1 cellular context compared by ENCODE assay signal in genomic region chr7:127651556-127652332, GRCh38.
A peak's percentile ranks its signal among the peaks of the same experiment; 100 is the strongest.
TF ChIP-seq lines count a peak whose summit lies in the region.

Gene SND1, plus strand, starts transcription at chr7:127652194. Its CDS starts 180 bp downstream, at chr7:127652374.

TF ChIP-seq in HepG2, 621 proteins besides CTCF, POLR2A, EP300 and RAD21 (continued from another document and continues in another):
- TF ChIP-seq, protein P1, sequence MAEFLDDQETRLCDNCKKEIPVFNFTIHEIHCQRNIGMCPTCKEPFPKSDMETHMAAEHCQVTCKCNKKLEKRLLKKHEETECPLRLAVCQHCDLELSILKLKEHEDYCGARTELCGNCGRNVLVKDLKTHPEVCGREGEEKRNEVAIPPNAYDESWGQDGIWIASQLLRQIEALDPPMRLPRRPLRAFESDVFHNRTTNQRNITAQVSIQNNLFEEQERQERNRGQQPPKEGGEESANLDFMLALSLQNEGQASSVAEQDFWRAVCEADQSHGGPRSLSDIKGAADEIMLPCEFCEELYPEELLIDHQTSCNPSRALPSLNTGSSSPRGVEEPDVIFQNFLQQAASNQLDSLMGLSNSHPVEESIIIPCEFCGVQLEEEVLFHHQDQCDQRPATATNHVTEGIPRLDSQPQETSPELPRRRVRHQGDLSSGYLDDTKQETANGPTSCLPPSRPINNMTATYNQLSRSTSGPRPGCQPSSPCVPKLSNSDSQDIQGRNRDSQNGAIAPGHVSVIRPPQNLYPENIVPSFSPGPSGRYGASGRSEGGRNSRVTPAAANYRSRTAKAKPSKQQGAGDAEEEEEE (CRISPR knock-in tag; IDR thresholded peaks at IDR 0.05; ENCODE audit: borderline replicate concordance) = no peak
- TF ChIP-seq, protein P2, sequence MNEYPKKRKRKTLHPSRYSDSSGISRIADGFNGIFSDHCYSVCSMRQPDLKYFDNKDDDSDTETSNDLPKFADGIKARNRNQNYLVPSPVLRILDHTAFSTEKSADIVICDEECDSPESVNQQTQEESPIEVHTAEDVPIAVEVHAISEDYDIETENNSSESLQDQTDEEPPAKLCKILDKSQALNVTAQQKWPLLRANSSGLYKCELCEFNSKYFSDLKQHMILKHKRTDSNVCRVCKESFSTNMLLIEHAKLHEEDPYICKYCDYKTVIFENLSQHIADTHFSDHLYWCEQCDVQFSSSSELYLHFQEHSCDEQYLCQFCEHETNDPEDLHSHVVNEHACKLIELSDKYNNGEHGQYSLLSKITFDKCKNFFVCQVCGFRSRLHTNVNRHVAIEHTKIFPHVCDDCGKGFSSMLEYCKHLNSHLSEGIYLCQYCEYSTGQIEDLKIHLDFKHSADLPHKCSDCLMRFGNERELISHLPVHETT (CRISPR knock-in tag; conservative IDR thresholded peaks at IDR 0.05) = peak; percentile 38; the same call in 1 of the 2 replicates
- peak; percentile 89; the same call in 1 of the 2 replicates for TF ChIP-seq THAP8 (CRISPR knock-in tag; IDR thresholded peaks at IDR 0.05; ENCODE audit: borderline replicate concordance)
- TF ChIP-seq ZNF883 (CRISPR knock-in tag; IDR thresholded peaks at IDR 0.05; ENCODE audit: not compliant biosample characterization) = no peak
- no peak for TF ChIP-seq HMGA1 (CRISPR knock-in tag; conservative IDR thresholded peaks at IDR 0.05)
- TF ChIP-seq ZNF768 (CRISPR knock-in tag; IDR thresholded peaks at IDR 0.05) = 0 out of 2 replicates have a peak, but pooled peaks have one; percentile 17
- no peak for TF ChIP-seq ZFP36 (IDR thresholded peaks at IDR 0.05; ENCODE audit: borderline replicate concordance, low read depth, low read length, partially characterized antibody)
- TF ChIP-seq SUZ12 (IDR thresholded peaks at IDR 0.05; ENCODE audit: low read depth, low read length) = peak; percentile 29; the same call in 1 of the 2 replicates
- TF ChIP-seq ZFP37 (CRISPR knock-in tag; IDR thresholded peaks at IDR 0.05; ENCODE audit: borderline replicate concordance) = peak; percentile 48; the same call in 1 of the 2 replicates
- no peak for TF ChIP-seq ZNF17 (CRISPR knock-in tag; IDR thresholded peaks at IDR 0.05)
- no peak for TF ChIP-seq SRSF9 (IDR thresholded peaks at IDR 0.05; ENCODE audit: borderline replicate concordance, insufficient read depth, low read depth, low read length, poor library complexity, severe bottlenecking)
- peak; percentile 78 for TF ChIP-seq HOXA5 (CRISPR knock-in tag; IDR thresholded peaks at IDR 0.05)
- TF ChIP-seq, protein P3, sequence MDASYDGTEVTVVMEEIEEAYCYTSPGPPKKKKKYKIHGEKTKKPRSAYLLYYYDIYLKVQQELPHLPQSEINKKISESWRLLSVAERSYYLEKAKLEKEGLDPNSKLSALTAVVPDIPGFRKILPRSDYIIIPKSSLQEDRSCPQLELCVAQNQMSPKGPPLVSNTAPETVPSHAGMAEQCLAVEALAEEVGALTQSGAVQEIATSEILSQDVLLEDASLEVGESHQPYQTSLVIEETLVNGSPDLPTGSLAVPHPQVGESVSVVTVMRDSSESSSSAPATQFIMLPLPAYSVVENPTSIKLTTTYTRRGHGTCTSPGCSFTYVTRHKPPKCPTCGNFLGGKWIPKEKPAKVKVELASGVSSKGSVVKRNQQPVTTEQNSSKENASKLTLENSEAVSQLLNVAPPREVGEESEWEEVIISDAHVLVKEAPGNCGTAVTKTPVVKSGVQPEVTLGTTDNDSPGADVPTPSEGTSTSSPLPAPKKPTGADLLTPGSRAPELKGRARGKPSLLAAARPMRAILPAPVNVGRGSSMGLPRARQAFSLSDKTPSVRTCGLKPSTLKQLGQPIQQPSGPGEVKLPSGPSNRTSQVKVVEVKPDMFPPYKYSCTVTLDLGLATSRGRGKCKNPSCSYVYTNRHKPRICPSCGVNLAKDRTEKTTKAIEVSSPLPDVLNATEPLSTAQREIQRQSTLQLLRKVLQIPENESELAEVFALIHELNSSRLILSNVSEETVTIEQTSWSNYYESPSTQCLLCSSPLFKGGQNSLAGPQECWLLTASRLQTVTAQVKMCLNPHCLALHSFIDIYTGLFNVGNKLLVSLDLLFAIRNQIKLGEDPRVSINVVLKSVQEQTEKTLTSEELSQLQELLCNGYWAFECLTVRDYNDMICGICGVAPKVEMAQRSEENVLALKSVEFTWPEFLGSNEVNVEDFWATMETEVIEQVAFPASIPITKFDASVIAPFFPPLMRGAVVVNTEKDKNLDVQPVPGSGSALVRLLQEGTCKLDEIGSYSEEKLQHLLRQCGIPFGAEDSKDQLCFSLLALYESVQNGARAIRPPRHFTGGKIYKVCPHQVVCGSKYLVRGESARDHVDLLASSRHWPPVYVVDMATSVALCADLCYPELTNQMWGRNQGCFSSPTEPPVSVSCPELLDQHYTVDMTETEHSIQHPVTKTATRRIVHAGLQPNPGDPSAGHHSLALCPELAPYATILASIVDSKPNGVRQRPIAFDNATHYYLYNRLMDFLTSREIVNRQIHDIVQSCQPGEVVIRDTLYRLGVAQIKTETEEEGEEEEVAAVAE (CRISPR knock-in tag; IDR thresholded peaks at IDR 0.05; ENCODE audit: borderline replicate concordance) = no peak
- TF ChIP-seq, protein P4, sequence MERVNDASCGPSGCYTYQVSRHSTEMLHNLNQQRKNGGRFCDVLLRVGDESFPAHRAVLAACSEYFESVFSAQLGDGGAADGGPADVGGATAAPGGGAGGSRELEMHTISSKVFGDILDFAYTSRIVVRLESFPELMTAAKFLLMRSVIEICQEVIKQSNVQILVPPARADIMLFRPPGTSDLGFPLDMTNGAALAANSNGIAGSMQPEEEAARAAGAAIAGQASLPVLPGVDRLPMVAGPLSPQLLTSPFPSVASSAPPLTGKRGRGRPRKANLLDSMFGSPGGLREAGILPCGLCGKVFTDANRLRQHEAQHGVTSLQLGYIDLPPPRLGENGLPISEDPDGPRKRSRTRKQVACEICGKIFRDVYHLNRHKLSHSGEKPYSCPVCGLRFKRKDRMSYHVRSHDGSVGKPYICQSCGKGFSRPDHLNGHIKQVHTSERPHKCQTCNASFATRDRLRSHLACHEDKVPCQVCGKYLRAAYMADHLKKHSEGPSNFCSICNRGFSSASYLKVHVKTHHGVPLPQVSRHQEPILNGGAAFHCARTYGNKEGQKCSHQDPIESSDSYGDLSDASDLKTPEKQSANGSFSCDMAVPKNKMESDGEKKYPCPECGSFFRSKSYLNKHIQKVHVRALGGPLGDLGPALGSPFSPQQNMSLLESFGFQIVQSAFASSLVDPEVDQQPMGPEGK (CRISPR knock-in tag; IDR thresholded peaks at IDR 0.05) = peak; percentile 69
- TF ChIP-seq ZNF652 (CRISPR knock-in tag; IDR thresholded peaks at IDR 0.05; ENCODE audit: borderline replicate concordance, low read depth) = 0 out of 2 replicates have a peak, but pooled peaks have one; percentile 28
- TF ChIP-seq ZNF577 (CRISPR knock-in tag; IDR thresholded peaks at IDR 0.05; ENCODE audit: borderline replicate concordance, low read depth) = no peak
- no peak for TF ChIP-seq ZBTB42 (CRISPR knock-in tag; IDR thresholded peaks at IDR 0.05)
- no peak; the same call in 1 of the 2 replicates for TF ChIP-seq AKNA (CRISPR knock-in tag; IDR thresholded peaks at IDR 0.05; ENCODE audit: borderline replicate concordance)
- TF ChIP-seq ZNF230 (CRISPR knock-in tag; IDR thresholded peaks at IDR 0.05) = 0 out of 2 replicates have a peak, but pooled peaks have one; percentile 28
- TF ChIP-seq ZNF207 (IDR thresholded peaks at IDR 0.05; ENCODE audit: borderline replicate concordance) = no peak
- TF ChIP-seq ZNF350 (CRISPR knock-in tag; IDR thresholded peaks at IDR 0.05; ENCODE audit: borderline replicate concordance, low read depth) = no peak
- no peak for TF ChIP-seq ZMAT5 (CRISPR knock-in tag; IDR thresholded peaks at IDR 0.05; ENCODE audit: borderline replicate concordance, low read depth)
- TF ChIP-seq ZNF567 (CRISPR knock-in tag; IDR thresholded peaks at IDR 0.05; ENCODE audit: borderline replicate concordance) = no peak; the same call in 1 of the 2 replicates
- TF ChIP-seq CREB1 (IDR thresholded peaks at IDR 0.05) = peak; percentile 86
- TF ChIP-seq CREB1 (CRISPR knock-in tag; IDR thresholded peaks at IDR 0.05) = peak; percentile 92
- 0 out of 2 replicates have a peak, but pooled peaks have one; percentile 46 for TF ChIP-seq NKX3-1 (CRISPR knock-in tag; IDR thresholded peaks at IDR 0.05)
- no peak; the same call in 1 of the 2 replicates for TF ChIP-seq BCL3 (CRISPR knock-in tag; IDR thresholded peaks at IDR 0.05)
- no peak for TF ChIP-seq ZNF335 (CRISPR knock-in tag; IDR thresholded peaks at IDR 0.05)
- TF ChIP-seq, protein P5, sequence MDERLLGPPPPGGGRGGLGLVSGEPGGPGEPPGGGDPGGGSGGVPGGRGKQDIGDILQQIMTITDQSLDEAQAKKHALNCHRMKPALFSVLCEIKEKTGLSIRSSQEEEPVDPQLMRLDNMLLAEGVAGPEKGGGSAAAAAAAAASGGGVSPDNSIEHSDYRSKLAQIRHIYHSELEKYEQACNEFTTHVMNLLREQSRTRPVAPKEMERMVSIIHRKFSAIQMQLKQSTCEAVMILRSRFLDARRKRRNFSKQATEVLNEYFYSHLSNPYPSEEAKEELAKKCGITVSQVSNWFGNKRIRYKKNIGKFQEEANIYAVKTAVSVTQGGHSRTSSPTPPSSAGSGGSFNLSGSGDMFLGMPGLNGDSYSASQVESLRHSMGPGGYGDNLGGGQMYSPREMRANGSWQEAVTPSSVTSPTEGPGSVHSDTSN (CRISPR knock-in tag; IDR thresholded peaks at IDR 0.05) = no peak
- TF ChIP-seq ZNF367 (CRISPR knock-in tag; IDR thresholded peaks at IDR 0.05; ENCODE audit: borderline replicate concordance) = 0 out of 2 replicates have a peak, but pooled peaks have one; percentile 63
- 0 out of 2 replicates have a peak, but pooled peaks have one; percentile 32 for TF ChIP-seq ZNF878 (CRISPR knock-in tag; IDR thresholded peaks at IDR 0.05)
- TF ChIP-seq IKZF4 (CRISPR knock-in tag; IDR thresholded peaks at IDR 0.05; ENCODE audit: borderline replicate concordance, low read depth, not compliant biosample characterization) = no peak
- TF ChIP-seq ZNF629 (CRISPR knock-in tag; conservative IDR thresholded peaks at IDR 0.05) = 0 out of 2 replicates have a peak, but pooled peaks have one; percentile 27
- no peak for TF ChIP-seq ARID2 (CRISPR knock-in tag; IDR thresholded peaks at IDR 0.05; ENCODE audit: borderline replicate concordance)
- TF ChIP-seq ZNF510 (CRISPR knock-in tag; IDR thresholded peaks at IDR 0.05; ENCODE audit: low read depth) = no peak
- no peak for TF ChIP-seq ZBTB7A (CRISPR knock-in tag; IDR thresholded peaks at IDR 0.05)
